ENCODE assay signal across 17 cellular contexts in genomic region chr10:126226988-126227761, GRCh38.
"Had no signal": no experiment of that assay in that cellular context is flagged by ENCODE, and none has a peak within 500 bp of the region (broad histone marks: within the 10 kb centered on the region; RNA-seq: fewer than 3 reads in every experiment).

No MANE protein-coding gene starts in this region.

- H3K4me1 Mint-ChIP-seq: activated CD4-positive, alpha-beta T cell treated with anti-CD3 and anti-CD28 coated beads, Interleukin-2, amount 10 ng/mL, durations not matched to agents 7 days and 5 days; activated naive CD4-positive, alpha-beta T cell treated with anti-CD3 and anti-CD28 coated beads, Interleukin-2, amount 10 ng/mL, durations not matched to agents 7 days and 5 days; activated T-helper 17 cell treated with anti-CD3 and anti-CD28 coated beads, Interleukin-2, amount 50 U/mL, for 72 hours had no signal

- H3K27me3 ChIP-seq: adrenal gland, body of pancreas had no signal

- H3K9me3 Mint-ChIP-seq: activated CD4-positive, alpha-beta T cell treated with anti-CD3 and anti-CD28 coated beads, Interleukin-2, amount 10 ng/mL, durations not matched to agents 7 days and 5 days; activated naive CD4-positive, alpha-beta T cell treated with anti-CD3 and anti-CD28 coated beads, Interleukin-2, amount 10 ng/mL, durations not matched to agents 7 days and 5 days; activated T-helper 17 cell treated with anti-CD3 and anti-CD28 coated beads, Interleukin-2, amount 50 U/mL, for 72 hours; dendritic cell treated with granulocyte-macrophage colony-stimulating factor and Interleukin-4, amounts not matched to agents 40 ng/mL and 50 ng/mL, for 4 days; stimulated activated effector memory CD8-positive, alpha-beta T cell treated with anti-CD3 and anti-CD28 coated beads, Interleukin-12 subunit alpha, Interleukin-12 subunit beta, amount 100 ng/mL, for 72 hours had no signal

- H3K27ac ChIP-seq: adrenal gland, body of pancreas, epithelial cell of prostate, transverse colon had no signal

- H3K4me3 Mint-ChIP-seq: activated CD4-positive, alpha-beta T cell treated with anti-CD3 and anti-CD28 coated beads, Interleukin-2, amount 10 ng/mL, durations not matched to agents 7 days and 5 days; activated naive CD4-positive, alpha-beta T cell treated with anti-CD3 and anti-CD28 coated beads, Interleukin-2, amount 10 ng/mL, durations not matched to agents 7 days and 5 days; activated T-helper 17 cell treated with anti-CD3 and anti-CD28 coated beads, Interleukin-2, amount 50 U/mL, for 72 hours; dendritic cell treated with granulocyte-macrophage colony-stimulating factor and Interleukin-4, amounts not matched to agents 40 ng/mL and 50 ng/mL, for 4 days; effector memory CD8-positive, alpha-beta T cell; naive B cell; stimulated activated effector memory CD8-positive, alpha-beta T cell treated with anti-CD3 and anti-CD28 coated beads, Interleukin-12 subunit alpha, Interleukin-12 subunit beta, amount 100 ng/mL, for 72 hours had no signal

- H3K9me3 ChIP-seq: adrenal gland, body of pancreas, transverse colon had no signal

- H3K27ac Mint-ChIP-seq: activated CD4-positive, alpha-beta T cell treated with anti-CD3 and anti-CD28 coated beads, Interleukin-2, amount 10 ng/mL, durations not matched to agents 7 days and 5 days; activated naive CD4-positive, alpha-beta T cell treated with anti-CD3 and anti-CD28 coated beads, Interleukin-2, amount 10 ng/mL, durations not matched to agents 7 days and 5 days; activated T-helper 17 cell treated with anti-CD3 and anti-CD28 coated beads, Interleukin-2, amount 50 U/mL, for 72 hours; dendritic cell treated with granulocyte-macrophage colony-stimulating factor and Interleukin-4, amounts not matched to agents 40 ng/mL and 50 ng/mL, for 4 days; effector memory CD8-positive, alpha-beta T cell; naive B cell; stimulated activated effector memory CD8-positive, alpha-beta T cell treated with anti-CD3 and anti-CD28 coated beads, Interleukin-12 subunit alpha, Interleukin-12 subunit beta, amount 100 ng/mL, for 72 hours had no signal

- H3K36me3 Mint-ChIP-seq: activated naive CD4-positive, alpha-beta T cell treated with anti-CD3 and anti-CD28 coated beads, Interleukin-2, amount 10 ng/mL, durations not matched to agents 7 days and 5 days; naive B cell; stimulated activated effector memory CD8-positive, alpha-beta T cell treated with anti-CD3 and anti-CD28 coated beads, Interleukin-12 subunit alpha, Interleukin-12 subunit beta, amount 100 ng/mL, for 72 hours had no signal

- H3K27me3 Mint-ChIP-seq: activated CD4-positive, alpha-beta T cell treated with anti-CD3 and anti-CD28 coated beads, Interleukin-2, amount 10 ng/mL, durations not matched to agents 7 days and 5 days; activated naive CD4-positive, alpha-beta T cell treated with anti-CD3 and anti-CD28 coated beads, Interleukin-2, amount 10 ng/mL, durations not matched to agents 7 days and 5 days; activated T-helper 17 cell treated with anti-CD3 and anti-CD28 coated beads, Interleukin-2, amount 50 U/mL, for 72 hours; effector memory CD8-positive, alpha-beta T cell had no signal

- DNase-seq: activated CD4-positive, alpha-beta T cell treated with anti-CD3 and anti-CD28 coated beads, Interleukin-2, amount 10 ng/mL, durations not matched to agents 7 days and 5 days; activated CD4-positive, CD25-positive, alpha-beta regulatory T cell; activated CD8-positive, alpha-beta memory T cell treated with anti-CD3 and anti-CD28 coated beads for 24 hours; activated naive CD4-positive, alpha-beta T cell treated with anti-CD3 and anti-CD28 coated beads, Interleukin-2, amount 10 ng/mL, durations not matched to agents 7 days and 5 days; activated T-cell treated with anti-CD3 and anti-CD28 coated beads for 4 hours; effector memory CD8-positive, alpha-beta T cell; hippocampal formation; midbrain; naive B cell; posterior cingulate gyrus; transverse colon had no signal

- H3K36me3 ChIP-seq: adrenal gland, transverse colon had no signal

- H3K4me3 ChIP-seq: adrenal gland, body of pancreas, transverse colon had no signal

- H3K4me1 ChIP-seq: body of pancreas, transverse colon had no signal
